ENCODE assay signal across 19 cellular contexts in the genomic region with DNA sequence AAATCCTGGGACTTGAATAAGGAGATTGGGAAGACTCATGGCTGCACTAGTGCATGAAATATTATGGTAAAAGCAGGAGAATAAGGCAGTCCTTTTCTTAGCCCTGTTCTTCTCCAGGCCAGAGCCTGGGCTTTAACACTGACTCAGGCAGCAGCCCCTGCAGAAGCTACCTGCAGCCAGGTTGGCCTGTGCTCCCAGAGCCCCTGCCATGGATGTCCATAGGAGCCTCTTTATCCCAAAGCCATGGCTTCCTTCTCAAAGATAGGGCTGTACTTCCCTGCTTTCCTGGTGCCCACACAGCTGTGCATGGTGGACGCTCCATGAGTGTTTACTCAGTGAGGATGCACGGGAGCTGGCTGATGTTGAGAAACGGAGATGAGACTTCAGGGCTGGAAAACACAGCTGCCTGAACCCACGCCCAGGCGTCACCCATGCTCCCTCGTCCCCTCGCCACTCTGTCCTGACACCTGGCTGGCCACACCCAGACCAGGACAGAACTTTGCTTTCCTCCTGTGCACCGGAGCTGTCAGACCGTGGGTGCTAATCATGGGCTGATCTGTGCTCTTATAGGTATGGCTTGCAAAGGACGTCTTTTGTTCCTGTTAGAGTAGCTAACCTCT.
"Had no signal": no experiment of that assay in that cellular context is flagged by ENCODE, and none has a peak within 500 bp of the region (broad histone marks: within the 10 kb centered on the region; RNA-seq: fewer than 3 reads in every experiment).

No MANE protein-coding gene starts in this region.

- H3K27ac Mint-ChIP-seq: naive thymus-derived CD4-positive, alpha-beta T cell; nephron progenitor cell had no signal

- H3K27me3 ChIP-seq: esophagus muscularis mucosa, gastrocnemius medialis had no signal

- H3K4me3 Mint-ChIP-seq: naive thymus-derived CD4-positive, alpha-beta T cell; nephron progenitor cell had no signal

- H3K36me3 ChIP-seq: esophagus muscularis mucosa, gastrocnemius medialis, heart right ventricle, neutrophil, stomach, thoracic aorta, transverse colon had no signal

- H3K4me3 ChIP-seq: esophagus muscularis mucosa, gastrocnemius medialis, heart right ventricle, stomach, thoracic aorta, transverse colon had no signal

- H3K36me3 Mint-ChIP-seq: naive thymus-derived CD4-positive, alpha-beta T cell had no signal

- H3K27ac ChIP-seq: epithelial cell of prostate, esophagus muscularis mucosa, gastrocnemius medialis, heart right ventricle, neutrophil, stomach, thoracic aorta, transverse colon had no signal

- H3K9me3 Mint-ChIP-seq: naive thymus-derived CD4-positive, alpha-beta T cell; nephron progenitor cell had no signal

- ATAC-seq: gastrocnemius medialis; heart right ventricle; left lobe of liver; naive thymus-derived CD4-positive, alpha-beta T cell; right cardiac atrium had no signal

- H3K9me3 ChIP-seq: esophagus muscularis mucosa, gastrocnemius medialis, heart right ventricle, neutrophil, stomach, thoracic aorta, transverse colon had no signal

- DNase-seq: effector memory CD4-positive, alpha-beta T cell; gastrocnemius medialis; heart right ventricle; hypothalamus; kidney glomerular epithelial cell; naive thymus-derived CD4-positive, alpha-beta T cell; nephron progenitor cell; small intestine; stimulated activated CD4-positive, alpha-beta T cell treated with anti-CD3 and anti-CD28 coated beads, Interleukin-12 subunit alpha, Interleukin-12 subunit beta, amount 100 ng/mL, for 4 hours; stimulated activated naive CD4-positive, alpha-beta T cell; stomach; substantia nigra; transverse colon had no signal
